Comparison of ENCODE assay signal across 8 cellular contexts in genomic region chr9:126558051-126558665, GRCh38. TPM values are rescaled to one million over a fixed set of nuclear protein-coding genes. Genes with fewer than 3 reads are reported as not detected.
A peak's percentile ranks its signal among the peaks of the same experiment; 100 is the strongest.
DNase-seq lines count a peak whose midpoint lies in the region; ATAC-seq and TF ChIP-seq lines count a peak whose summit lies in the region.

No MANE protein-coding gene starts in this region.

- no peaks in the 10 kb centered on the region for H3K4me1 ChIP-seq in naive thymus-derived CD4-positive, alpha-beta T cell (ENCODE audit: control insufficient read depth in 2 of 2, insufficient read depth in 2 of 2, low read length in 2 of 2)

- no peak overlapping the region for H3K27ac ChIP-seq in naive thymus-derived CD4-positive, alpha-beta T cell (ENCODE audit: low read depth, low read length)

- H3K27me3 ChIP-seq in naive thymus-derived CD4-positive, alpha-beta T cell (ENCODE audit: control insufficient read depth in 2 of 2, insufficient read depth in 2 of 2, low read length in 2 of 2), result no peaks in the 10 kb centered on the region

- H3K36me3 Mint-ChIP-seq in naive thymus-derived CD4-positive, alpha-beta T cell, result no peaks in the 10 kb centered on the region
- H3K36me3 Mint-ChIP-seq in stimulated activated naive B cell treated with anti-CD40 and anti-IgM and Interleukin-4, amounts not matched to agents 10 μg/mL and 1 μg/mL and 100 μg/mL, for 72 hours, result no peaks in the 10 kb centered on the region

- TF ChIP-seq CTCF in epithelial cell of proximal tubule (conservative IDR thresholded peaks at IDR 0.05; ENCODE audit: low read depth, low read length), result peak; percentile 96

- H3K4me3 Mint-ChIP-seq in naive thymus-derived CD4-positive, alpha-beta T cell, result no peak overlapping the region
- no peak overlapping the region for H3K4me3 Mint-ChIP-seq in stimulated activated naive B cell treated with anti-CD40 and anti-IgM and Interleukin-4, amounts not matched to agents 10 μg/mL and 1 μg/mL and 100 μg/mL, for 72 hours

- H3K9me3 ChIP-seq in naive thymus-derived CD4-positive, alpha-beta T cell (ENCODE audit: control insufficient read depth in 2 of 3, low read length in 3 of 3), result no peaks in the 10 kb centered on the region

- no peaks in the 10 kb centered on the region for H3K9me3 Mint-ChIP-seq in naive thymus-derived CD4-positive, alpha-beta T cell
- no peaks in the 10 kb centered on the region for H3K9me3 Mint-ChIP-seq in stimulated activated naive B cell treated with anti-CD40 and anti-IgM and Interleukin-4, amounts not matched to agents 10 μg/mL and 1 μg/mL and 100 μg/mL, for 72 hours

- peaks cover 0 to 2% (median 0%) of the 10 kb centered on the region in 7 donors for H3K4me1 Mint-ChIP-seq in naive thymus-derived CD4-positive, alpha-beta T cell
- peaks cover 3 to 5% of the 10 kb centered on the region in 2 donors for H3K4me1 Mint-ChIP-seq in stimulated activated naive B cell treated with anti-CD40 and anti-IgM and Interleukin-4, amounts not matched to agents 10 μg/mL and 1 μg/mL and 100 μg/mL, for 72 hours

- peak; percentile 78 for DNase-seq in AG08396 (ENCODE audit: low spot score)
- peak; percentile 27 for DNase-seq in H4 (ENCODE audit: low spot score)
- DNase-seq in NCI-H748 (lab: John Stamatoyannopoulos, UW; ENCODE audit: unreplicated experiment), result peak; percentile 53
- DNase-seq in activated CD8-positive, alpha-beta memory T cell treated with anti-CD3 and anti-CD28 coated beads, Interleukin-2, amount 50 U/mL, for 1 hour (ENCODE audit: extremely low read depth), result peak; percentile 18
- no peak for DNase-seq in epithelial cell of proximal tubule (ENCODE audit: low read depth)
- peak in 8 of 9 donors; percentile 39 to 70 (median 53) for DNase-seq in naive thymus-derived CD4-positive, alpha-beta T cell
- peak; percentile 38 for DNase-seq in stimulated activated naive B cell treated with anti-CD40 and anti-IgM and Interleukin-4, amounts not matched to agents 10 μg/mL and 1 μg/mL and 100 μg/mL, for 72 hours

- no peak overlapping the region for H3K4me3 ChIP-seq in epithelial cell of proximal tubule (ENCODE audit: low read depth, low read length)
- no peak overlapping the region for H3K4me3 ChIP-seq in naive thymus-derived CD4-positive, alpha-beta T cell (ENCODE audit: low read length)

- intact Hi-C loops in naive thymus-derived CD4-positive, alpha-beta T cell (cut with micrococcal nuclease), result loop anchor here in 1 of 2 donors (1.0 to 5.0 kb wide), 2 partner anchors 41 to 57 kb away; no protein-coding TSS in a partner anchor

- H3K27ac Mint-ChIP-seq in naive thymus-derived CD4-positive, alpha-beta T cell, result no peak overlapping the region
- peak overlapping the region; percentile 4 for H3K27ac Mint-ChIP-seq in stimulated activated naive B cell treated with anti-CD40 and anti-IgM and Interleukin-4, amounts not matched to agents 10 μg/mL and 1 μg/mL and 100 μg/mL, for 72 hours

- no peaks in the 10 kb centered on the region for H3K36me3 ChIP-seq in naive thymus-derived CD4-positive, alpha-beta T cell (ENCODE audit: control insufficient read depth in 2 of 3, insufficient read depth in 3 of 3, low read length in 3 of 3)

- peaks cover 16 to 35% (median 25%) of the 10 kb centered on the region in 5 donors for H3K27me3 Mint-ChIP-seq in naive thymus-derived CD4-positive, alpha-beta T cell
- peaks cover 27 to 42% of the 10 kb centered on the region in 2 donors for H3K27me3 Mint-ChIP-seq in stimulated activated naive B cell treated with anti-CD40 and anti-IgM and Interleukin-4, amounts not matched to agents 10 μg/mL and 1 μg/mL and 100 μg/mL, for 72 hours

- ATAC-seq in naive thymus-derived CD4-positive, alpha-beta T cell, result peak; percentile 86
- peak; percentile 85 to 89 for ATAC-seq in stimulated activated naive B cell treated with anti-CD40 and anti-IgM and Interleukin-4, amounts not matched to agents 10 μg/mL and 1 μg/mL and 100 μg/mL, for 72 hours (replicated peaks)
- no peak for ATAC-seq in GM21360 (IDR thresholded peaks at IDR 0.05; ENCODE audit: unreplicated experiment)

- POLR2A ChIA-PET in naive thymus-derived CD4-positive, alpha-beta T cell (lab: Charles Lee), result interaction anchor here (0.5 kb wide), 1 partner anchor 387 kb away, joined by 3 read pairs; no protein-coding TSS in a partner anchor

- CTCF ChIA-PET in naive thymus-derived CD4-positive, alpha-beta T cell (lab: Charles Lee), result interaction anchor here (0.6 to 2.1 kb wide), 7 partner anchors 19 to 1150 kb away, joined by 3 to 42 read pairs (median 3); no protein-coding TSS in a partner anchor

RNA-seq across cellular contexts. Expression of gene LMX1B, which starts 55.6 kb away (rescaled TPM):
- total RNA-seq in H4 (2014; rRNA removed; shearing (Covaris generic)), result 0.15 and 0.64 TPM in 2 replicates
- total RNA-seq in epithelial cell of proximal tubule, result 0.07 and 0.52 TPM in 2 replicates
- total RNA-seq in naive thymus-derived CD4-positive, alpha-beta T cell, result not detected
- not detected for polyA plus RNA-seq in naive thymus-derived CD4-positive, alpha-beta T cell
